Comparison of ENCODE assay signal across 1 cellular context in genomic region chr14:90518075-90518940, GRCh38.
TF ChIP-seq lines count a peak whose summit lies in the region.

No MANE protein-coding gene starts in this region.

TF ChIP-seq in GM23338, 12 proteins besides CTCF, POLR2A, EP300 and RAD21 (continued from another document):
- no peak for TF ChIP-seq ZNF462 (CRISPR knock-in tag; IDR thresholded peaks at IDR 0.05)
- no peak for TF ChIP-seq STAT1 (IDR thresholded peaks at IDR 0.05; ENCODE audit: unreplicated experiment)
- no peak for TF ChIP-seq NANOG (IDR thresholded peaks at IDR 0.05; ENCODE audit: borderline replicate concordance)
- no peak for TF ChIP-seq ZNF114 (CRISPR knock-in tag; IDR thresholded peaks at IDR 0.05)
- TF ChIP-seq REST (IDR thresholded peaks at IDR 0.05; ENCODE audit: unreplicated experiment) = no peak
- no peak for TF ChIP-seq JUNB (IDR thresholded peaks at IDR 0.05; ENCODE audit: unreplicated experiment)
